In the genomic region with DNA sequence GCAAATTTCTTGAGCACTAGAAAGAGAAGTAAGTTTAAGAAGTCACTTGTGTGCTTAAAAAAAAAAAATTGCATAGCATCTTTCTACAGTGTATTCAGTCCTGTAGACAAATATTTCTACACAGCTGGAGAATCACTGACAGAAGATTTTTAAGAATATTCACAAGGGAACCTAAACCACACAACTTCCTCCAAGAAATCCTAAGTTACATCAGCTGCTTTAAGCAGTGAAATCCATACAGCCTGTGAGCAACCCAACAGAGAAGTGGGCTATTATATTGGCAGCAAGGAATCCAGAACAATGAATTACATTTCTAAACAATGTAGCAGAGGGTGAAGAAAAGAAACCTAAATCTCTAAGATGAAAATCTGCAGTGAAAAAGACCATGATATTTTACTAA, we compare ENCODE assay signal across 11 cellular contexts. TPM values are rescaled to one million over a fixed set of nuclear protein-coding genes. Genes with fewer than 3 reads are reported as not detected.
DNase-seq lines count a peak whose midpoint lies in the region; ATAC-seq and TF ChIP-seq lines count a peak whose summit lies in the region.
"Had no signal": no experiment of that assay in that cellular context is flagged by ENCODE, and none has a peak within 500 bp of the region (broad histone marks: within the 10 kb centered on the region; RNA-seq: fewer than 3 reads in every experiment).

No MANE protein-coding gene starts in this region.

- peak overlapping the region; percentile 62 for H3K27ac Mint-ChIP-seq in neural progenitor cell
- H3K27ac Mint-ChIP-seq: activated CD8-positive, alpha-beta memory T cell treated with anti-CD3 and anti-CD28 coated beads, Interleukin-2, amount 10 ng/mL, durations not matched to agents 7 days and 5 days had no signal

- H3K9me3 Mint-ChIP-seq in neural progenitor cell, result no peaks in the 10 kb centered on the region

- H3K27me3 Mint-ChIP-seq in neural progenitor cell (ENCODE audit: insufficient read depth, low read depth), result no peaks in the 10 kb centered on the region
- H3K27me3 Mint-ChIP-seq: activated CD8-positive, alpha-beta memory T cell treated with anti-CD3 and anti-CD28 coated beads, Interleukin-2, amount 10 ng/mL, durations not matched to agents 7 days and 5 days had no signal

- H4K20me1 ChIP-seq in BLaER1 (no peaks in the 10 kb centered on the region), neural progenitor cell (ENCODE audit: low read depth) (no peaks in the 10 kb centered on the region)

- no peak for ATAC-seq in GM21390 (IDR thresholded peaks at IDR 0.05; ENCODE audit: unreplicated experiment)
- no peak for ATAC-seq in HG03520 (IDR thresholded peaks at IDR 0.05; ENCODE audit: unreplicated experiment)
- ATAC-seq in GM21360 (IDR thresholded peaks at IDR 0.05; ENCODE audit: unreplicated experiment), result no peak
- no peak for ATAC-seq in HG02973 (IDR thresholded peaks at IDR 0.05; ENCODE audit: unreplicated experiment)
- ATAC-seq: activated CD8-positive, alpha-beta memory T cell treated with anti-CD3 and anti-CD28 coated beads, Interleukin-2, amount 10 ng/mL, durations not matched to agents 7 days and 5 days had no signal

- H3K4me2 ChIP-seq in BLaER1 (peak overlapping the region; percentile 78), neural progenitor cell (peak overlapping the region; percentile 61)

- no peak overlapping the region for H2AFZ ChIP-seq in neural progenitor cell (replicated peaks)

- H3F3A ChIP-seq in neural progenitor cell (ENCODE audit: low read depth), result peaks cover 16% of the 10 kb centered on the region

- H3K36me3 ChIP-seq in BLaER1 (no peaks in the 10 kb centered on the region), endocrine pancreas (ENCODE audit: control insufficient read depth, insufficient read depth, low read length) (no peaks in the 10 kb centered on the region), neural progenitor cell (no peaks in the 10 kb centered on the region)
- H3K36me3 ChIP-seq: right lobe of liver had no signal

- peaks cover 48% of the 10 kb centered on the region for H3K4me1 Mint-ChIP-seq in neural progenitor cell

- H3K9ac ChIP-seq in BLaER1, result 0 out of 2 replicates have a peak overlapping the region, but pooled peaks have one; percentile 28
- no peak overlapping the region for H3K9ac ChIP-seq in endocrine pancreas (ENCODE audit: control insufficient read depth, insufficient read depth, low read length)
- no peak overlapping the region for H3K9ac ChIP-seq in neural progenitor cell

- H3K9me3 ChIP-seq in BLaER1, result no peaks in the 10 kb centered on the region
- no peaks in the 10 kb centered on the region for H3K9me3 ChIP-seq in endocrine pancreas (ENCODE audit: control insufficient read depth, low read length)
- H3K9me3 ChIP-seq in neural progenitor cell (ENCODE audit: low read depth), result no peaks in the 10 kb centered on the region
- H3K9me3 ChIP-seq: right lobe of liver had no signal

- H3K27me3 ChIP-seq in BLaER1 (no peaks in the 10 kb centered on the region), endocrine pancreas (ENCODE audit: control insufficient read depth, insufficient read depth, low read length) (no peaks in the 10 kb centered on the region), neural progenitor cell (no peaks in the 10 kb centered on the region)
- H3K27me3 ChIP-seq: right lobe of liver had no signal

- peak overlapping the region; percentile 54 for H3K4me3 Mint-ChIP-seq in neural progenitor cell
- H3K4me3 Mint-ChIP-seq: activated CD8-positive, alpha-beta memory T cell treated with anti-CD3 and anti-CD28 coated beads, Interleukin-2, amount 10 ng/mL, durations not matched to agents 7 days and 5 days had no signal

- TF ChIP-seq CTCF in neural progenitor cell (IDR thresholded peaks at IDR 0.05), result no peak

- no peaks in the 10 kb centered on the region for H3K79me2 ChIP-seq in neural progenitor cell (ENCODE audit: low read depth)

- H3K27ac ChIP-seq in BLaER1 (peak overlapping the region; percentile 57), neural progenitor cell (peak overlapping the region; percentile 70)
- H3K27ac ChIP-seq: right lobe of liver had no signal

- H3K4me3 ChIP-seq in BLaER1 (no peak overlapping the region), endocrine pancreas (ENCODE audit: control insufficient read depth, insufficient read depth, low read length) (peak overlapping the region; percentile 30), neural progenitor cell (peak overlapping the region; percentile 2)
- H3K4me3 ChIP-seq: right lobe of liver had no signal

- DNase-seq in Kasumi-1 (lab: John Stamatoyannopoulos, UW) (peak; percentile 64), neural progenitor cell (ENCODE audit: low spot score) (no peak)
- DNase-seq: activated CD8-positive, alpha-beta memory T cell treated with anti-CD3 and anti-CD28 coated beads, Interleukin-2, amount 10 ng/mL, durations not matched to agents 7 days and 5 days; DMS 273 treated with DMSO at 0.1 percent for 48 hours; right lobe of liver had no signal

- H3K4me1 ChIP-seq in BLaER1 (peaks cover 63% of the 10 kb centered on the region), endocrine pancreas (ENCODE audit: control insufficient read depth, insufficient read depth, low read length) (peaks cover 5% of the 10 kb centered on the region), neural progenitor cell (peaks cover 39% of the 10 kb centered on the region)

- H3K36me3 Mint-ChIP-seq in neural progenitor cell, result no peaks in the 10 kb centered on the region
- H3K36me3 Mint-ChIP-seq: activated CD8-positive, alpha-beta memory T cell treated with anti-CD3 and anti-CD28 coated beads, Interleukin-2, amount 10 ng/mL, durations not matched to agents 7 days and 5 days had no signal

RNA-seq across cellular contexts. Expression of a gene that starts 1.5 kb away (rescaled TPM):
- 16.6 and 20.3 TPM in 2 replicates for total RNA-seq in neural progenitor cell (ENCODE audit: low replicate concordance)
